ENCODE assay signal across 1 cellular context in genomic region chr11:62688481-62688880, GRCh38.
TF ChIP-seq lines count a peak whose summit lies in the region.

No MANE protein-coding gene starts in this region.

TF ChIP-seq in WTC11, 78 proteins besides CTCF, POLR2A, EP300 and RAD21 (continued from another document):
- TF ChIP-seq E2F1 (CRISPR knock-in tag; IDR thresholded peaks at IDR 0.05), result no peak
- TF ChIP-seq ZNF423 (CRISPR knock-in tag; IDR thresholded peaks at IDR 0.05), result no peak
